Comparison of ENCODE assay signal across 8 cellular contexts in genomic region chr16:14286381-14287230, GRCh38.
DNase-seq lines count a peak whose midpoint lies in the region; ATAC-seq and TF ChIP-seq lines count a peak whose summit lies in the region.
"Had no signal": no experiment of that assay in that cellular context is flagged by ENCODE, and none has a peak within 500 bp of the region (broad histone marks: within the 10 kb centered on the region; RNA-seq: fewer than 3 reads in every experiment).

No MANE protein-coding gene starts in this region.

- H3K4me2 ChIP-seq in trophoblast cell (ENCODE audit: low read length), result peak overlapping the region; percentile 59

- peak overlapping the region; percentile 26 for H3K9ac ChIP-seq in trophoblast cell (ENCODE audit: low read length)

- TF ChIP-seq CTCF in foreskin fibroblast (IDR thresholded peaks at IDR 0.05; ENCODE audit: low read depth, low read length), result no peak

- no peaks in the 10 kb centered on the region for H3K27me3 Mint-ChIP-seq in activated T-cell treated with anti-CD3 and anti-CD28 coated beads, Interleukin-2, amount 50 U/mL, for 4 hours (ENCODE audit: low read depth)

- peaks cover 4% of the 10 kb centered on the region for H3K9me3 ChIP-seq in trophoblast cell (ENCODE audit: insufficient read depth, low read depth, low read length)

- peaks cover 15% of the 10 kb centered on the region for H3K9me3 Mint-ChIP-seq in activated T-cell treated with anti-CD3 and anti-CD28 coated beads, Interleukin-2, amount 50 U/mL, for 4 hours

- DNase-seq in activated T-cell treated with anti-CD3 and anti-CD28 coated beads, Interleukin-2, amount 50 U/mL, for 4 hours, result no peak
- DNase-seq in foreskin fibroblast (peak in 1 of 2 donors; percentile 12), trophoblast cell (peak in 1 of 2 donors; percentile 80), inferior parietal cortex (ENCODE audit: extremely low spot score) (no peak)

- peaks cover 3% of the 10 kb centered on the region for H3K79me1 ChIP-seq in trophoblast cell (ENCODE audit: low read length)

- WGBS in trophoblast cell (ENCODE audit: extremely low coverage, insufficient coverage, insufficient read length), result no CpG with 5 or more reads among the region's 31 CpGs

- H3K4me3 ChIP-seq in foreskin fibroblast (ENCODE audit: low read depth in 1 of 2, low read length in 2 of 2) (peak overlapping the region; percentile 89 to 91), trophoblast cell (ENCODE audit: low read depth, low read length) (peak overlapping the region; percentile 13)

- no peaks in the 10 kb centered on the region for H3K27me3 ChIP-seq in trophoblast cell (ENCODE audit: insufficient read depth, low read length)

- no peak overlapping the region for H2BK5ac ChIP-seq in trophoblast cell (ENCODE audit: low read depth, low read length, poor library complexity)

- H3K4me1 ChIP-seq in trophoblast cell (ENCODE audit: control insufficient read depth in 1 of 2, insufficient read depth in 2 of 2, low read length in 2 of 2), result peaks cover 0 to 7% of the 10 kb centered on the region in 2 experiments

- H3K27ac ChIP-seq in trophoblast cell (ENCODE audit: low read depth, low read length), result no peak overlapping the region
- H3K27ac ChIP-seq: VCaP had no signal

- no peak overlapping the region for H3K23ac ChIP-seq in trophoblast cell (ENCODE audit: low read length)

- peak overlapping the region; percentile 75 for H2AFZ ChIP-seq in trophoblast cell (ENCODE audit: insufficient read depth, low read length, poor library complexity)

- H3K4ac ChIP-seq in trophoblast cell (ENCODE audit: low read depth, low read length), result no peak overlapping the region

- H3K36me3 ChIP-seq in trophoblast cell (ENCODE audit: control insufficient read depth in 1 of 2, insufficient read depth in 2 of 2, low read length in 2 of 2), result no peaks in the 10 kb centered on the region

- peak overlapping the region; percentile 91 for H3K4me3 Mint-ChIP-seq in activated T-cell treated with anti-CD3 and anti-CD28 coated beads, Interleukin-2, amount 50 U/mL, for 4 hours

- H3K36me3 Mint-ChIP-seq in activated T-cell treated with anti-CD3 and anti-CD28 coated beads, Interleukin-2, amount 50 U/mL, for 4 hours (ENCODE audit: insufficient read depth), result peaks cover 2% of the 10 kb centered on the region

- peaks cover 8% of the 10 kb centered on the region for H3K4me1 Mint-ChIP-seq in activated T-cell treated with anti-CD3 and anti-CD28 coated beads, Interleukin-2, amount 50 U/mL, for 4 hours (ENCODE audit: low read depth)

- no peak overlapping the region for H2BK120ac ChIP-seq in trophoblast cell (ENCODE audit: insufficient read depth, low read length, poor library complexity)

- H4K91ac ChIP-seq in trophoblast cell (ENCODE audit: low read depth, low read length), result no peak overlapping the region

- no peak overlapping the region for H3K18ac ChIP-seq in trophoblast cell (ENCODE audit: low read length)

- no peak overlapping the region for H3K14ac ChIP-seq in trophoblast cell (ENCODE audit: low read length)

- H2BK12ac ChIP-seq in trophoblast cell (ENCODE audit: low read length), result no peak overlapping the region

- H3K79me2 ChIP-seq in trophoblast cell (ENCODE audit: control insufficient read depth, insufficient read depth, low read length, poor library complexity), result peaks cover 2% of the 10 kb centered on the region

- H2AK5ac ChIP-seq in trophoblast cell (ENCODE audit: low read length), result no peak overlapping the region

- ATAC-seq in GM18517 (IDR thresholded peaks at IDR 0.05; ENCODE audit: unreplicated experiment), result peak; percentile 1
- peak; percentile 4 for ATAC-seq in HG03025 (IDR thresholded peaks at IDR 0.05; ENCODE audit: low FRiP score, unreplicated experiment)
- ATAC-seq in activated T-cell treated with anti-CD3 and anti-CD28 coated beads, Interleukin-2, amount 50 U/mL, for 4 hours, result peak in 1 of 2 donors; percentile 1
- ATAC-seq in HG02588 (IDR thresholded peaks at IDR 0.05; ENCODE audit: unreplicated experiment), result no peak

- H4K8ac ChIP-seq in trophoblast cell (ENCODE audit: low read depth, low read length), result no peak overlapping the region

- H4K12ac ChIP-seq in trophoblast cell (ENCODE audit: low read depth, low read length), result no peak overlapping the region
